Comparison of ENCODE assay signal across 1 cellular context in the genomic region with DNA sequence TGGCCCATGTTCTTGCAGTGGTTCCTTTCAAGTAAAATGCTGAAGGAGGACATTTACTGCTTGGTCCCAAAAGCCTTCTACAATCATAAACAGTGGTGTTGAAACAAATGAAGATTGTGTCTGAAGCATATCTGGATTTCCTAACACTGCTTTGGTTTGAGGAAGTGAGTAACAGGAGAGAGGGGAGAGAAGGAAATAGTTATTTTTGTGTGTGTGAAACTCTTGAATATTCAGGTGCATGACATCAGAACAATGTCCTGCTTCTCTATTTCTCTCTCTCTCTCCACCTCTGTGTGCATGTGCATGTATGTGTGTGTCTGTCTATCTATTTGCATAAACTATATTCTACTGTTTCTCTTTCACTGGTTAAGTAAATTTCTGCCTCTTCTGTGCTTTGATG.
TF ChIP-seq lines count a peak whose summit lies in the region.

No MANE protein-coding gene starts in this region.

TF ChIP-seq in GM12878, 131 proteins besides CTCF, POLR2A, EP300 and RAD21 (continued from another document and continues in another):
- no peak for TF ChIP-seq PBX3 (IDR thresholded peaks at IDR 0.05; ENCODE audit: insufficient replicate concordance, low read depth, low read length)
- TF ChIP-seq PAX8 (IDR thresholded peaks at IDR 0.05) = no peak
- TF ChIP-seq YY1 (IDR thresholded peaks at IDR 0.05; ENCODE audit: low read depth, low read length) = no peak
- TF ChIP-seq GATAD2B (conservative IDR thresholded peaks at IDR 0.05; ENCODE audit: low read depth) = no peak
- TF ChIP-seq, protein P1, sequence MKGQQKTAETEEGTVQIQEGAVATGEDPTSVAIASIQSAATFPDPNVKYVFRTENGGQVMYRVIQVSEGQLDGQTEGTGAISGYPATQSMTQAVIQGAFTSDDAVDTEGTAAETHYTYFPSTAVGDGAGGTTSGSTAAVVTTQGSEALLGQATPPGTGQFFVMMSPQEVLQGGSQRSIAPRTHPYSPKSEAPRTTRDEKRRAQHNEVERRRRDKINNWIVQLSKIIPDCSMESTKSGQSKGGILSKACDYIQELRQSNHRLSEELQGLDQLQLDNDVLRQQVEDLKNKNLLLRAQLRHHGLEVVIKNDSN (IDR thresholded peaks at IDR 0.05; ENCODE audit: borderline replicate concordance, extremely low read length, insufficient read depth, low read depth, low read length) = no peak
- TF ChIP-seq CREM (IDR thresholded peaks at IDR 0.05; ENCODE audit: low read depth) = peak; percentile 47
- peak; percentile 45; the same call in 1 of the 2 replicates for TF ChIP-seq TBL1XR1 (IDR thresholded peaks at IDR 0.05; ENCODE audit: low read depth, low read length)
- TF ChIP-seq CEBPB (IDR thresholded peaks at IDR 0.05; ENCODE audit: borderline replicate concordance in 1 of 2, low read depth in 2 of 2, low read length in 2 of 2) = no peak
- peak; percentile 25; the same call in 1 of the 2 replicates for TF ChIP-seq JUNB (IDR thresholded peaks at IDR 0.05)
- TF ChIP-seq ZNF274 (IDR thresholded peaks at IDR 0.05; ENCODE audit: insufficient read depth, insufficient read length) = no peak
- TF ChIP-seq, protein P2, sequence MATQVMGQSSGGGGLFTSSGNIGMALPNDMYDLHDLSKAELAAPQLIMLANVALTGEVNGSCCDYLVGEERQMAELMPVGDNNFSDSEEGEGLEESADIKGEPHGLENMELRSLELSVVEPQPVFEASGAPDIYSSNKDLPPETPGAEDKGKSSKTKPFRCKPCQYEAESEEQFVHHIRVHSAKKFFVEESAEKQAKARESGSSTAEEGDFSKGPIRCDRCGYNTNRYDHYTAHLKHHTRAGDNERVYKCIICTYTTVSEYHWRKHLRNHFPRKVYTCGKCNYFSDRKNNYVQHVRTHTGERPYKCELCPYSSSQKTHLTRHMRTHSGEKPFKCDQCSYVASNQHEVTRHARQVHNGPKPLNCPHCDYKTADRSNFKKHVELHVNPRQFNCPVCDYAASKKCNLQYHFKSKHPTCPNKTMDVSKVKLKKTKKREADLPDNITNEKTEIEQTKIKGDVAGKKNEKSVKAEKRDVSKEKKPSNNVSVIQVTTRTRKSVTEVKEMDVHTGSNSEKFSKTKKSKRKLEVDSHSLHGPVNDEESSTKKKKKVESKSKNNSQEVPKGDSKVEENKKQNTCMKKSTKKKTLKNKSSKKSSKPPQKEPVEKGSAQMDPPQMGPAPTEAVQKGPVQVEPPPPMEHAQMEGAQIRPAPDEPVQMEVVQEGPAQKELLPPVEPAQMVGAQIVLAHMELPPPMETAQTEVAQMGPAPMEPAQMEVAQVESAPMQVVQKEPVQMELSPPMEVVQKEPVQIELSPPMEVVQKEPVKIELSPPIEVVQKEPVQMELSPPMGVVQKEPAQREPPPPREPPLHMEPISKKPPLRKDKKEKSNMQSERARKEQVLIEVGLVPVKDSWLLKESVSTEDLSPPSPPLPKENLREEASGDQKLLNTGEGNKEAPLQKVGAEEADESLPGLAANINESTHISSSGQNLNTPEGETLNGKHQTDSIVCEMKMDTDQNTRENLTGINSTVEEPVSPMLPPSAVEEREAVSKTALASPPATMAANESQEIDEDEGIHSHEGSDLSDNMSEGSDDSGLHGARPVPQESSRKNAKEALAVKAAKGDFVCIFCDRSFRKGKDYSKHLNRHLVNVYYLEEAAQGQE (IDR thresholded peaks at IDR 0.05; ENCODE audit: low read depth, low read length) = no peak
- no peak for TF ChIP-seq SMC3 (IDR thresholded peaks at IDR 0.05; ENCODE audit: borderline replicate concordance, low read length)
- TF ChIP-seq ZBTB33 (IDR thresholded peaks at IDR 0.05) = no peak
- TF ChIP-seq RUNX3 (IDR thresholded peaks at IDR 0.05; ENCODE audit: low read length) = peak; percentile 60
- TF ChIP-seq SUPT20H (IDR thresholded peaks at IDR 0.05; ENCODE audit: borderline replicate concordance, control insufficient read depth, low read depth, low read length) = no peak
- no peak for TF ChIP-seq EZH2 (IDR thresholded peaks at IDR 0.05; ENCODE audit: borderline replicate concordance, control insufficient read depth, low read depth, low read length)
- TF ChIP-seq, protein P3, sequence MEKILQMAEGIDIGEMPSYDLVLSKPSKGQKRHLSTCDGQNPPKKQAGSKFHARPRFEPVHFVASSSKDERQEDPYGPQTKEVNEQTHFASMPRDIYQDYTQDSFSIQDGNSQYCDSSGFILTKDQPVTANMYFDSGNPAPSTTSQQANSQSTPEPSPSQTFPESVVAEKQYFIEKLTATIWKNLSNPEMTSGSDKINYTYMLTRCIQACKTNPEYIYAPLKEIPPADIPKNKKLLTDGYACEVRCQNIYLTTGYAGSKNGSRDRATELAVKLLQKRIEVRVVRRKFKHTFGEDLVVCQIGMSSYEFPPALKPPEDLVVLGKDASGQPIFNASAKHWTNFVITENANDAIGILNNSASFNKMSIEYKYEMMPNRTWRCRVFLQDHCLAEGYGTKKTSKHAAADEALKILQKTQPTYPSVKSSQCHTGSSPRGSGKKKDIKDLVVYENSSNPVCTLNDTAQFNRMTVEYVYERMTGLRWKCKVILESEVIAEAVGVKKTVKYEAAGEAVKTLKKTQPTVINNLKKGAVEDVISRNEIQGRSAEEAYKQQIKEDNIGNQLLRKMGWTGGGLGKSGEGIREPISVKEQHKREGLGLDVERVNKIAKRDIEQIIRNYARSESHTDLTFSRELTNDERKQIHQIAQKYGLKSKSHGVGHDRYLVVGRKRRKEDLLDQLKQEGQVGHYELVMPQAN (conservative IDR thresholded peaks at IDR 0.05) = no peak
- TF ChIP-seq CBFB (IDR thresholded peaks at IDR 0.05; ENCODE audit: low read depth) = no peak
- no peak for TF ChIP-seq SMAD5 (IDR thresholded peaks at IDR 0.05; ENCODE audit: low read depth)
- no peak for TF ChIP-seq ZZZ3 (IDR thresholded peaks at IDR 0.05; ENCODE audit: control insufficient read depth, insufficient read length, low read depth)
- TF ChIP-seq ZNF217 (IDR thresholded peaks at IDR 0.05) = no peak
- no peak for TF ChIP-seq CEBPZ (IDR thresholded peaks at IDR 0.05; ENCODE audit: low read depth, low read length)
- TF ChIP-seq HDGF (IDR thresholded peaks at IDR 0.05) = no peak
- TF ChIP-seq, protein P4, sequence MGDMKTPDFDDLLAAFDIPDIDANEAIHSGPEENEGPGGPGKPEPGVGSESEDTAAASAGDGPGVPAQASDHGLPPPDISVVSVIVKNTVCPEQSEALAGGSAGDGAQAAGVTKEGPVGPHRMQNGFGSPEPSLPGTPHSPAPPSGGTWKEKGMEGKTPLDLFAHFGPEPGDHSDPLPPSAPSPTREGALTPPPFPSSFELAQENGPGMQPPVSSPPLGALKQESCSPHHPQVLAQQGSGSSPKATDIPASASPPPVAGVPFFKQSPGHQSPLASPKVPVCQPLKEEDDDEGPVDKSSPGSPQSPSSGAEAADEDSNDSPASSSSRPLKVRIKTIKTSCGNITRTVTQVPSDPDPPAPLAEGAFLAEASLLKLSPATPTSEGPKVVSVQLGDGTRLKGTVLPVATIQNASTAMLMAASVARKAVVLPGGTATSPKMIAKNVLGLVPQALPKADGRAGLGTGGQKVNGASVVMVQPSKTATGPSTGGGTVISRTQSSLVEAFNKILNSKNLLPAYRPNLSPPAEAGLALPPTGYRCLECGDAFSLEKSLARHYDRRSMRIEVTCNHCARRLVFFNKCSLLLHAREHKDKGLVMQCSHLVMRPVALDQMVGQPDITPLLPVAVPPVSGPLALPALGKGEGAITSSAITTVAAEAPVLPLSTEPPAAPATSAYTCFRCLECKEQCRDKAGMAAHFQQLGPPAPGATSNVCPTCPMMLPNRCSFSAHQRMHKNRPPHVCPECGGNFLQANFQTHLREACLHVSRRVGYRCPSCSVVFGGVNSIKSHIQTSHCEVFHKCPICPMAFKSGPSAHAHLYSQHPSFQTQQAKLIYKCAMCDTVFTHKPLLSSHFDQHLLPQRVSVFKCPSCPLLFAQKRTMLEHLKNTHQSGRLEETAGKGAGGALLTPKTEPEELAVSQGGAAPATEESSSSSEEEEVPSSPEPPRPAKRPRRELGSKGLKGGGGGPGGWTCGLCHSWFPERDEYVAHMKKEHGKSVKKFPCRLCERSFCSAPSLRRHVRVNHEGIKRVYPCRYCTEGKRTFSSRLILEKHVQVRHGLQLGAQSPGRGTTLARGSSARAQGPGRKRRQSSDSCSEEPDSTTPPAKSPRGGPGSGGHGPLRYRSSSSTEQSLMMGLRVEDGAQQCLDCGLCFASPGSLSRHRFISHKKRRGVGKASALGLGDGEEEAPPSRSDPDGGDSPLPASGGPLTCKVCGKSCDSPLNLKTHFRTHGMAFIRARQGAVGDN (IDR thresholded peaks at IDR 0.05) = no peak
- TF ChIP-seq ESRRA (IDR thresholded peaks at IDR 0.05; ENCODE audit: low read length) = no peak
- peak; percentile 80 for TF ChIP-seq MEF2A (IDR thresholded peaks at IDR 0.05; ENCODE audit: insufficient read depth, low read depth, low read length)
- TF ChIP-seq POU2F2 (IDR thresholded peaks at IDR 0.05; ENCODE audit: borderline replicate concordance, low read depth, low read length) = peak; percentile 88
- TF ChIP-seq ATF3 (IDR thresholded peaks at IDR 0.05; ENCODE audit: borderline replicate concordance, extremely low read depth, low read depth, low read length) = no peak
- TF ChIP-seq NR2F1 (conservative IDR thresholded peaks at IDR 0.05) = no peak
- no peak for TF ChIP-seq KLF5 (IDR thresholded peaks at IDR 0.05; ENCODE audit: partially characterized antibody)
- TF ChIP-seq BCLAF1 (IDR thresholded peaks at IDR 0.05) = no peak
